In the genomic region with DNA sequence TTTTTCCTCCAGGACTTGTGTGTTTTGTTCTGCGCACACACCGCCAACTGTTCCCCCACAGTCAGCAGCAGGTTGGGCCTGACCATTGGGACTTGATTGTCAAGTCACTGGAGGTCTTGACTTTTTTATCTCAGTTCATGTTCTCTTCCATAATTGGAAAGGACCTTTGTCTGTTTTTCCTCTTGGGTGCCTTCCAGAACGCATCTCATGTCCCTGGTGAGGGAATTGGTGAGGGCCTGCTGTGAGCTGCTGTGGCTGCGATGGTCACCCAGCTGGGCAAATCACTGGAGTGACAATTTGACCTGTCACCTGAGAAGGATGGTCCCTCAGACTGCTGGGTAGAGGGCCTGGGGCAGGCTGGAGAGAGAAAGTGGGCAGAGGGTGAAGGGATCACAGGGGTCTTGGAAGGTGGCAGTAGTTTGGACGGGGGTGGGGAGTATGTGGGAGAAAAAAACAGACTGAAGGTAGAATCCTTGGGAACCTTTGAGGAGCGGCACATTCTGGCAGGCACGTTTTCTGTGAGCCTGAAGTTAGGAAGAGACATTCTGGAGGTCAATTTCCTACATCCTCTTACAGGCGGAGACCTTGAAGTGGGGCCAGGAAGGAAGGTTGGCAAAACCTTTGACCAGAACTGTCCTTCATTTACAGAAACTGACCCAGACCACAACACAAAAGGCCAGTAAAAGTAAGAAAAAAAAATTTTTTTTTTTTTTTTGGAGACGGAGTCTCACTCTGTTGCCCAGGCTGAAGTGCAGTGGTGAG, we compare ENCODE assay signal across 1 cellular context.
TF ChIP-seq lines count a peak whose summit lies in the region.

No MANE protein-coding gene starts in this region.

TF ChIP-seq in liver, 16 proteins besides CTCF, POLR2A, EP300 and RAD21 (continued from another document):
- TF ChIP-seq, protein P1, sequence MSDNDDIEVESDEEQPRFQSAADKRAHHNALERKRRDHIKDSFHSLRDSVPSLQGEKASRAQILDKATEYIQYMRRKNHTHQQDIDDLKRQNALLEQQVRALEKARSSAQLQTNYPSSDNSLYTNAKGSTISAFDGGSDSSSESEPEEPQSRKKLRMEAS (IDR thresholded peaks at IDR 0.05), result no peak
- TF ChIP-seq YY1 (IDR thresholded peaks at IDR 0.05) (peak; percentile 81), FOXA1 (IDR thresholded peaks at IDR 0.05) (no peak), JUND (IDR thresholded peaks at IDR 0.05) (no peak), FOXA2 (IDR thresholded peaks at IDR 0.05) (no peak), HNF4A (conservative IDR thresholded peaks at IDR 0.05) (peak; percentile 38 to 46), GABPA (IDR thresholded peaks at IDR 0.05 in 1 of 2, conservative IDR thresholded peaks at IDR 0.05 in 1 of 2) (no peak), TAF1 (conservative IDR thresholded peaks at IDR 0.05) (no peak), SP1 (IDR thresholded peaks at IDR 0.05) (peak; percentile 58), NR2F2 (IDR thresholded peaks at IDR 0.05) (peak; percentile 75), HNF4G (IDR thresholded peaks at IDR 0.05) (no peak)
- TF ChIP-seq, protein P2, sequence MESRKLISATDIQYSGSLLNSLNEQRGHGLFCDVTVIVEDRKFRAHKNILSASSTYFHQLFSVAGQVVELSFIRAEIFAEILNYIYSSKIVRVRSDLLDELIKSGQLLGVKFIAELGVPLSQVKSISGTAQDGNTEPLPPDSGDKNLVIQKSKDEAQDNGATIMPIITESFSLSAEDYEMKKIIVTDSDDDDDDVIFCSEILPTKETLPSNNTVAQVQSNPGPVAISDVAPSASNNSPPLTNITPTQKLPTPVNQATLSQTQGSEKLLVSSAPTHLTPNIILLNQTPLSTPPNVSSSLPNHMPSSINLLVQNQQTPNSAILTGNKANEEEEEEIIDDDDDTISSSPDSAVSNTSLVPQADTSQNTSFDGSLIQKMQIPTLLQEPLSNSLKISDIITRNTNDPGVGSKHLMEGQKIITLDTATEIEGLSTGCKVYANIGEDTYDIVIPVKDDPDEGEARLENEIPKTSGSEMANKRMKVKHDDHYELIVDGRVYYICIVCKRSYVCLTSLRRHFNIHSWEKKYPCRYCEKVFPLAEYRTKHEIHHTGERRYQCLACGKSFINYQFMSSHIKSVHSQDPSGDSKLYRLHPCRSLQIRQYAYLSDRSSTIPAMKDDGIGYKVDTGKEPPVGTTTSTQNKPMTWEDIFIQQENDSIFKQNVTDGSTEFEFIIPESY (IDR thresholded peaks at IDR 0.05), result no peak
- TF ChIP-seq, protein P3, sequence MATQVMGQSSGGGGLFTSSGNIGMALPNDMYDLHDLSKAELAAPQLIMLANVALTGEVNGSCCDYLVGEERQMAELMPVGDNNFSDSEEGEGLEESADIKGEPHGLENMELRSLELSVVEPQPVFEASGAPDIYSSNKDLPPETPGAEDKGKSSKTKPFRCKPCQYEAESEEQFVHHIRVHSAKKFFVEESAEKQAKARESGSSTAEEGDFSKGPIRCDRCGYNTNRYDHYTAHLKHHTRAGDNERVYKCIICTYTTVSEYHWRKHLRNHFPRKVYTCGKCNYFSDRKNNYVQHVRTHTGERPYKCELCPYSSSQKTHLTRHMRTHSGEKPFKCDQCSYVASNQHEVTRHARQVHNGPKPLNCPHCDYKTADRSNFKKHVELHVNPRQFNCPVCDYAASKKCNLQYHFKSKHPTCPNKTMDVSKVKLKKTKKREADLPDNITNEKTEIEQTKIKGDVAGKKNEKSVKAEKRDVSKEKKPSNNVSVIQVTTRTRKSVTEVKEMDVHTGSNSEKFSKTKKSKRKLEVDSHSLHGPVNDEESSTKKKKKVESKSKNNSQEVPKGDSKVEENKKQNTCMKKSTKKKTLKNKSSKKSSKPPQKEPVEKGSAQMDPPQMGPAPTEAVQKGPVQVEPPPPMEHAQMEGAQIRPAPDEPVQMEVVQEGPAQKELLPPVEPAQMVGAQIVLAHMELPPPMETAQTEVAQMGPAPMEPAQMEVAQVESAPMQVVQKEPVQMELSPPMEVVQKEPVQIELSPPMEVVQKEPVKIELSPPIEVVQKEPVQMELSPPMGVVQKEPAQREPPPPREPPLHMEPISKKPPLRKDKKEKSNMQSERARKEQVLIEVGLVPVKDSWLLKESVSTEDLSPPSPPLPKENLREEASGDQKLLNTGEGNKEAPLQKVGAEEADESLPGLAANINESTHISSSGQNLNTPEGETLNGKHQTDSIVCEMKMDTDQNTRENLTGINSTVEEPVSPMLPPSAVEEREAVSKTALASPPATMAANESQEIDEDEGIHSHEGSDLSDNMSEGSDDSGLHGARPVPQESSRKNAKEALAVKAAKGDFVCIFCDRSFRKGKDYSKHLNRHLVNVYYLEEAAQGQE (IDR thresholded peaks at IDR 0.05), result peak; percentile 23
